ENCODE assay signal across 1 cellular context in genomic region chr17:40063034-40063765, GRCh38.
TF ChIP-seq lines count a peak whose summit lies in the region.

No MANE protein-coding gene starts in this region.

TF ChIP-seq in HepG2, 621 proteins besides CTCF, POLR2A, EP300 and RAD21 (continued from another document and continues in another):
- TF ChIP-seq ZBTB40 (IDR thresholded peaks at IDR 0.05) (no peak), ZBTB40 (CRISPR knock-in tag; IDR thresholded peaks at IDR 0.05) (0 out of 2 replicates have a peak, but pooled peaks have one; percentile 1), CHD4 (IDR thresholded peaks at IDR 0.05; ENCODE audit: borderline replicate concordance, low read length) (no peak), MAF1 (CRISPR knock-in tag; IDR thresholded peaks at IDR 0.05; ENCODE audit: borderline replicate concordance) (no peak), SOX13 (IDR thresholded peaks at IDR 0.05) (no peak), SOX13 (CRISPR knock-in tag; conservative IDR thresholded peaks at IDR 0.05 in 1 of 2, IDR thresholded peaks at IDR 0.05 in 1 of 2) (no peak), KAT8 (CRISPR knock-in tag; IDR thresholded peaks at IDR 0.05) (no peak), ZNF503 (CRISPR knock-in tag; IDR thresholded peaks at IDR 0.05) (no peak), ZBTB14 (CRISPR knock-in tag; IDR thresholded peaks at IDR 0.05) (no peak), ZBTB4 (CRISPR knock-in tag; IDR thresholded peaks at IDR 0.05; ENCODE audit: borderline replicate concordance) (no peak), ZHX1 (CRISPR knock-in tag; IDR thresholded peaks at IDR 0.05; ENCODE audit: low read depth) (no peak), ZMYM4 (CRISPR knock-in tag; IDR thresholded peaks at IDR 0.05) (peak; percentile 36; the same call in 1 of the 2 replicates), ZNF326 (CRISPR knock-in tag; IDR thresholded peaks at IDR 0.05; ENCODE audit: borderline replicate concordance) (no peak), RNF219 (CRISPR knock-in tag; IDR thresholded peaks at IDR 0.05) (no peak; the same call in 1 of the 2 replicates), ZMAT3 (CRISPR knock-in tag; conservative IDR thresholded peaks at IDR 0.05) (peak; percentile 64; the same call in 1 of the 2 replicates), HNF4A (CRISPR knock-in tag; IDR thresholded peaks at IDR 0.05) (no peak), ZNF816 (CRISPR knock-in tag; IDR thresholded peaks at IDR 0.05; ENCODE audit: borderline replicate concordance) (0 out of 2 replicates have a peak, but pooled peaks have one; percentile 21), MZF1 (CRISPR knock-in tag; IDR thresholded peaks at IDR 0.05; ENCODE audit: borderline replicate concordance) (no peak), HDAC1 (CRISPR knock-in tag; IDR thresholded peaks at IDR 0.05) (peak; percentile 69; the same call in 1 of the 2 replicates), ZNF547 (CRISPR knock-in tag; IDR thresholded peaks at IDR 0.05) (peak; percentile 80), CREB3 (CRISPR knock-in tag; IDR thresholded peaks at IDR 0.05) (no peak), ZNF691 (CRISPR knock-in tag; IDR thresholded peaks at IDR 0.05; ENCODE audit: borderline replicate concordance, low read depth) (no peak; the same call in 1 of the 2 replicates), ZNF607 (CRISPR knock-in tag; IDR thresholded peaks at IDR 0.05; ENCODE audit: borderline replicate concordance) (no peak), FOXO1 (CRISPR knock-in tag; IDR thresholded peaks at IDR 0.05) (no peak; the same call in 1 of the 2 replicates), ZNF770 (CRISPR knock-in tag; IDR thresholded peaks at IDR 0.05) (peak; percentile 93), TOE1 (CRISPR knock-in tag; IDR thresholded peaks at IDR 0.05) (no peak), ZNF180 (CRISPR knock-in tag; IDR thresholded peaks at IDR 0.05; ENCODE audit: borderline replicate concordance, low read depth) (no peak), IRF2 (CRISPR knock-in tag; IDR thresholded peaks at IDR 0.05) (no peak)
